13 cellular contexts compared by ENCODE assay signal in genomic region chr16:68834550-68834949, GRCh38. TPM values are rescaled to one million over a fixed set of nuclear protein-coding genes. Genes with fewer than 3 reads are reported as not detected.
DNase-seq lines count a peak whose midpoint lies in the region; ATAC-seq and TF ChIP-seq lines count a peak whose summit lies in the region.
"Had no signal": no experiment of that assay in that cellular context is flagged by ENCODE, and none has a peak within 500 bp of the region (broad histone marks: within the 10 kb centered on the region; RNA-seq: fewer than 3 reads in every experiment).

No MANE protein-coding gene starts in this region.

- H3K36me3 ChIP-seq in Caco-2 (ENCODE audit: control insufficient read depth, insufficient read depth, low read length) = peaks cover 3% of the 10 kb centered on the region; the same call in 1 of the 2 replicates

- CTCF ChIA-PET in Caco-2 (lab: Charles Lee) = interaction anchor here (0.9 kb wide), 1 partner anchor 12 kb away, joined by 3 read pairs; no protein-coding TSS in a partner anchor

- no peaks in the 10 kb centered on the region for H3K4me1 ChIP-seq in Caco-2

- no peak for ATAC-seq in HG03520 (IDR thresholded peaks at IDR 0.05; ENCODE audit: unreplicated experiment)

- H3K9me3 ChIP-seq in Caco-2 = no peaks in the 10 kb centered on the region

- H3K9me3 Mint-ChIP-seq in Caco-2 (ENCODE audit: unreplicated experiment) (no peaks in the 10 kb centered on the region), progenitor cell of endocrine pancreas (ENCODE audit: low read depth) (no peaks in the 10 kb centered on the region)
- H3K9me3 Mint-ChIP-seq: CD4-positive, alpha-beta memory T cell had no signal

- DNase-seq in Caco-2 (no peak), LNCaP clone FGC (ENCODE audit: low read depth) (peak; percentile 80), fibroblast of mammary gland (ENCODE audit: low read depth) (peak; percentile 17), progenitor cell of endocrine pancreas (ENCODE audit: low spot score, unreplicated experiment) (no peak), G401 (ENCODE audit: low spot score) (no peak), DMS53 treated with DMSO at 0.1 percent for 48 hours (lab: John Stamatoyannopoulos, UW; ENCODE audit: unreplicated experiment) (no peak)
- no peak for DNase-seq in central memory CD4-positive, alpha-beta T cell
- DNase-seq: C1 segment of cervical spinal cord; CD4-positive, alpha-beta memory T cell; GM23248; H7 had no signal

- TF ChIP-seq CTCF in Caco-2 (IDR thresholded peaks at IDR 0.05; ENCODE audit: insufficient read depth in 1 of 2, low read depth in 1 of 2, low read length in 1 of 2, severe bottlenecking in 1 of 2, unreplicated experiment in 1 of 2) (no peak), LNCaP clone FGC (IDR thresholded peaks at IDR 0.05; ENCODE audit: control insufficient read depth, extremely low read depth, insufficient read depth) (no peak), fibroblast of mammary gland (conservative IDR thresholded peaks at IDR 0.05; ENCODE audit: control insufficient read depth, insufficient read depth, low read depth, low read length) (no peak), progenitor cell of endocrine pancreas (IDR thresholded peaks at IDR 0.05; ENCODE audit: unreplicated experiment) (no peak)

- H3K36me3 Mint-ChIP-seq in Caco-2 (ENCODE audit: insufficient read depth, unreplicated experiment) = peaks cover 86% of the 10 kb centered on the region
- H3K36me3 Mint-ChIP-seq in progenitor cell of endocrine pancreas (ENCODE audit: insufficient read depth) = peaks cover 38% of the 10 kb centered on the region
- H3K36me3 Mint-ChIP-seq: CD4-positive, alpha-beta memory T cell had no signal

- in situ Hi-C loops in G401 (cut with HindIII; ENCODE audit: low sequenced_read_pairs) = no loop called here

- TSS peak; percentile 71 for BruUV-seq in Caco-2 (replicated peaks; lab: Mats Ljungman, UMichigan)

- H3K4me3 Mint-ChIP-seq in Caco-2 (ENCODE audit: unreplicated experiment) = no peak overlapping the region
- H3K4me3 Mint-ChIP-seq in progenitor cell of endocrine pancreas (ENCODE audit: low read depth) = no peak overlapping the region
- H3K4me3 Mint-ChIP-seq: B cell; CD4-positive, alpha-beta memory T cell had no signal

- H3K27ac Mint-ChIP-seq in Caco-2 (ENCODE audit: unreplicated experiment) (no peak overlapping the region), progenitor cell of endocrine pancreas (peak overlapping the region; percentile 65)
- H3K27ac Mint-ChIP-seq: B cell; CD4-positive, alpha-beta memory T cell had no signal

- H3K27me3 ChIP-seq in Caco-2 (replicated peaks; ENCODE audit: control insufficient read depth, insufficient read depth, low read length) = no peaks in the 10 kb centered on the region

- intact Hi-C loops in Caco-2 (cut with micrococcal nuclease; ENCODE audit: unreplicated experiment) = no loop called here

- H3K4me3 ChIP-seq in Caco-2 (ENCODE audit: low read depth, low read length) = no peak overlapping the region
- no peak overlapping the region for H3K4me3 ChIP-seq in LNCaP clone FGC (ENCODE audit: low read depth, low read length)
- no peak overlapping the region for H3K4me3 ChIP-seq in fibroblast of mammary gland (ENCODE audit: control insufficient read depth, low read depth, low read length)
- H3K4me3 ChIP-seq: GM23248 had no signal

- POLR2A ChIA-PET in Caco-2 (lab: Charles Lee) = no interaction called here

- H3K27me3 Mint-ChIP-seq in Caco-2 (ENCODE audit: insufficient read depth, unreplicated experiment) (no peaks in the 10 kb centered on the region), progenitor cell of endocrine pancreas (no peaks in the 10 kb centered on the region)

- H3K4me1 Mint-ChIP-seq in Caco-2 (ENCODE audit: low read depth, unreplicated experiment) (peaks cover 8% of the 10 kb centered on the region), progenitor cell of endocrine pancreas (ENCODE audit: low read depth) (no peaks in the 10 kb centered on the region)
- H3K4me1 Mint-ChIP-seq: B cell; CD4-positive, alpha-beta memory T cell had no signal

RNA-seq across cellular contexts. Expression of gene TANGO6, which starts 8.8 kb away (rescaled TPM):
- total RNA-seq in Caco-2 (2022) (17.0 and 18.2 TPM in 2 replicates), progenitor cell of endocrine pancreas (14.1 and 14.8 TPM in 2 replicates)
- total RNA-seq in G401 (2014; rRNA removed; shearing (Covaris generic)) = 23.8 and 31.5 TPM in 2 replicates

Comparison
In these comparisons a context has a peak if more than half of its experiments do, and no peak if none do; other contexts are left out.
1. DNase-seq: peak in LNCaP clone FGC (single experiment) and fibroblast of mammary gland (single experiment); none in Caco-2 (0 of 2), progenitor cell of endocrine pancreas (single experiment), G401 (single experiment), DMS53 treated with DMSO at 0.1 percent for 48 hours (single experiment) and central memory CD4-positive, alpha-beta T cell (single experiment).